17 cellular contexts compared by ENCODE assay signal in genomic region chr10:107450056-107450455, GRCh38.
A peak's percentile ranks its signal among the peaks of the same experiment; 100 is the strongest.
DNase-seq lines count a peak whose midpoint lies in the region; ATAC-seq lines count a peak whose summit lies in the region.
"Had no signal": no experiment of that assay in that cellular context is flagged by ENCODE, and none has a peak within 500 bp of the region (broad histone marks: within the 10 kb centered on the region; RNA-seq: fewer than 3 reads in every experiment).

No MANE protein-coding gene starts in this region.

- ATAC-seq in GM18517 (IDR thresholded peaks at IDR 0.05; ENCODE audit: unreplicated experiment), result peak; percentile 48
- peak; percentile 64 for ATAC-seq in GM19395 (IDR thresholded peaks at IDR 0.05; ENCODE audit: unreplicated experiment)
- ATAC-seq in HG02678 (IDR thresholded peaks at IDR 0.05; ENCODE audit: unreplicated experiment), result peak; percentile 58
- peak; percentile 77 for ATAC-seq in HG03175 (IDR thresholded peaks at IDR 0.05; ENCODE audit: unreplicated experiment)
- no peak for ATAC-seq in HG02870 (IDR thresholded peaks at IDR 0.05; ENCODE audit: unreplicated experiment)
- no peak for ATAC-seq in HG03469 (IDR thresholded peaks at IDR 0.05; ENCODE audit: unreplicated experiment)

- DNase-seq in kidney glomerular epithelial cell (lab: John Stamatoyannopoulos, UW) (no peak), middle frontal gyrus (ENCODE audit: extremely low spot score, low spot score) (no peak)
- DNase-seq: COR-L47, H9, KG1, NCI-H1048, NCI-H146, NCI-H2107, NCI-H748 treated with DMSO at 0.1 percent for 48 hours, PC-9, T-helper 9 cell had no signal

Comparison
In these comparisons a context has a peak if more than half of its experiments do, and no peak if none do; other contexts are left out.
1. ATAC-seq: peak in GM18517 (single experiment), GM19395 (single experiment), HG02678 (single experiment) and HG03175 (single experiment); none in HG02870 (single experiment) and HG03469 (single experiment).